ENCODE assay signal across 20 cellular contexts in genomic region chr3:38122712-38123290, GRCh38. TPM values are rescaled to one million over a fixed set of nuclear protein-coding genes. Genes with fewer than 3 reads are reported as not detected.
DNase-seq lines count a peak whose midpoint lies in the region; ATAC-seq and TF ChIP-seq lines count a peak whose summit lies in the region.
"Had no signal": no experiment of that assay in that cellular context is flagged by ENCODE, and none has a peak within 500 bp of the region (broad histone marks: within the 10 kb centered on the region; RNA-seq: fewer than 3 reads in every experiment).

No MANE protein-coding gene starts in this region.

- peaks cover 15% of the 10 kb centered on the region for H3K36me3 Mint-ChIP-seq in activated naive CD8-positive, alpha-beta T cell treated with anti-CD3 and anti-CD28 coated beads for 36 hours
- peaks cover 83% of the 10 kb centered on the region for H3K36me3 Mint-ChIP-seq in CD4-positive, alpha-beta T cell (ENCODE audit: low read depth)

- ATAC-seq in Right ventricle myocardium inferior = no peak
- no peak for ATAC-seq in HG03520 (IDR thresholded peaks at IDR 0.05; ENCODE audit: unreplicated experiment)
- ATAC-seq in CD4-positive, alpha-beta T cell (ENCODE audit: poor library complexity) = no peak

- POLR2A ChIA-PET in CD4-positive, alpha-beta T cell (lab: Charles Lee) = interaction anchor here (1.2 kb wide), 1 partner anchor 42 kb away, joined by 3 read pairs; no protein-coding TSS in a partner anchor

- TF ChIP-seq CTCF in CD4-positive, alpha-beta T cell (IDR thresholded peaks at IDR 0.05) = no peak

- H3K27me3 ChIP-seq in CD4-positive, alpha-beta T cell (ENCODE audit: control insufficient read depth, insufficient read depth, low read length) = no peaks in the 10 kb centered on the region

- no peak overlapping the region for H3K4me3 Mint-ChIP-seq in activated naive CD8-positive, alpha-beta T cell treated with anti-CD3 and anti-CD28 coated beads for 36 hours
- no peak overlapping the region for H3K4me3 Mint-ChIP-seq in CD4-positive, alpha-beta T cell
- H3K4me3 Mint-ChIP-seq: CD14-positive monocyte, HFFc6 had no signal

- CTCF ChIA-PET in CD4-positive, alpha-beta T cell (lab: Charles Lee) = no interaction called here

- H3K27me3 Mint-ChIP-seq in activated naive CD8-positive, alpha-beta T cell treated with anti-CD3 and anti-CD28 coated beads for 36 hours = no peaks in the 10 kb centered on the region
- no peaks in the 10 kb centered on the region for H3K27me3 Mint-ChIP-seq in CD4-positive, alpha-beta T cell

- intact Hi-C loops in Right ventricle myocardium inferior (cut with DNase I) (no loop called here), cardiac septum (cut with DNase I) (no loop called here)
- intact Hi-C loops in CD4-positive, alpha-beta T cell (cut with DNase I, micrococcal nuclease) = no loop called here

- no peaks in the 10 kb centered on the region for H3K9me3 ChIP-seq in CD4-positive, alpha-beta T cell (ENCODE audit: control insufficient read depth, low read length)

- no peaks in the 10 kb centered on the region for H3K9me3 Mint-ChIP-seq in activated naive CD8-positive, alpha-beta T cell treated with anti-CD3 and anti-CD28 coated beads for 36 hours
- H3K9me3 Mint-ChIP-seq in CD4-positive, alpha-beta T cell = no peaks in the 10 kb centered on the region
- H3K9me3 Mint-ChIP-seq: CD14-positive monocyte, HFFc6 had no signal

- peak overlapping the region; percentile 54 for H3K27ac Mint-ChIP-seq in activated naive CD8-positive, alpha-beta T cell treated with anti-CD3 and anti-CD28 coated beads for 36 hours
- no peak overlapping the region for H3K27ac Mint-ChIP-seq in CD4-positive, alpha-beta T cell
- H3K27ac Mint-ChIP-seq: HFFc6 had no signal

- H3K4me1 Mint-ChIP-seq in activated naive CD8-positive, alpha-beta T cell treated with anti-CD3 and anti-CD28 coated beads for 36 hours = peaks cover 10% of the 10 kb centered on the region
- peaks cover 10% of the 10 kb centered on the region for H3K4me1 Mint-ChIP-seq in CD4-positive, alpha-beta T cell (ENCODE audit: low read depth)

- no peak overlapping the region for H3K27ac ChIP-seq in CD4-positive, alpha-beta T cell (ENCODE audit: low read depth, low read length)
- H3K27ac ChIP-seq: KMS-11, RWPE1 had no signal

- DNase-seq in Right ventricle myocardium inferior (ENCODE audit: missing footprints) (peak; percentile 28), cardiac septum (ENCODE audit: low spot score) (no peak), mesenteric fat pad (ENCODE audit: low spot score) (peak; percentile 62), ureter (ENCODE audit: low spot score) (peak; percentile 28)
- DNase-seq in activated naive CD8-positive, alpha-beta T cell treated with anti-CD3 and anti-CD28 coated beads for 36 hours = no peak
- no peak for DNase-seq in CD4-positive, alpha-beta T cell
- DNase-seq: ACHN, AML-193, COR-L47, DMS153, EL, HFFc6, NCI-H1436, NCI-H2029, NCI-H2171, NCI-H774 had no signal

RNA-seq across cellular contexts. Expression of gene ACAA1, which starts 14.1 kb away (rescaled TPM):
- 116 TPM for total RNA-seq in Right ventricle myocardium inferior
- total RNA-seq in cardiac septum = 86.8 TPM
- 10 to 100 TPM; 69.0 to 70.2 TPM for total RNA-seq in activated naive CD8-positive, alpha-beta T cell treated with anti-CD3 and anti-CD28 coated beads for 36 hours
- 67.6 TPM for total RNA-seq in mesenteric fat pad
- total RNA-seq in ureter = 135 TPM
- 10 to 100 TPM; 56.4 to 58.9 TPM for total RNA-seq in CD4-positive, alpha-beta T cell

RNA-seq across cellular contexts. Expression of gene MYD88, which starts 15.7 kb away (rescaled TPM):
- 8.8 TPM for total RNA-seq in Right ventricle myocardium inferior
- 8.5 TPM for total RNA-seq in cardiac septum
- total RNA-seq in activated naive CD8-positive, alpha-beta T cell treated with anti-CD3 and anti-CD28 coated beads for 36 hours = 10 to 100 TPM; 46.2 to 48.0 TPM
- 40.0 TPM for total RNA-seq in mesenteric fat pad
- total RNA-seq in ureter = 44.6 TPM
- 10 to 100 TPM; 26.9 to 27.2 TPM for total RNA-seq in CD4-positive, alpha-beta T cell

RNA-seq across cellular contexts. Expression of gene OXSR1, which starts 42.5 kb away (rescaled TPM):
- total RNA-seq in Right ventricle myocardium inferior (24.6 TPM), cardiac septum (30.6 TPM), mesenteric fat pad (51.8 TPM), ureter (51.3 TPM)
- total RNA-seq in activated naive CD8-positive, alpha-beta T cell treated with anti-CD3 and anti-CD28 coated beads for 36 hours = 10 to 100 TPM; 57.3 to 59.9 TPM
- total RNA-seq in CD4-positive, alpha-beta T cell = 10 to 100 TPM; 28.3 to 30.3 TPM

Comparison
In these comparisons a context has a peak if more than half of its experiments do, and no peak if none do; other contexts are left out.
1. DNase-seq: peak in Right ventricle myocardium inferior (single experiment), mesenteric fat pad (single experiment) and ureter (single experiment); none in cardiac septum (single experiment), activated naive CD8-positive, alpha-beta T cell treated with anti-CD3 and anti-CD28 coated beads for 36 hours (single experiment) and CD4-positive, alpha-beta T cell (0 of 10).